Comparison of ENCODE assay signal across 8 cellular contexts in the genomic region with DNA sequence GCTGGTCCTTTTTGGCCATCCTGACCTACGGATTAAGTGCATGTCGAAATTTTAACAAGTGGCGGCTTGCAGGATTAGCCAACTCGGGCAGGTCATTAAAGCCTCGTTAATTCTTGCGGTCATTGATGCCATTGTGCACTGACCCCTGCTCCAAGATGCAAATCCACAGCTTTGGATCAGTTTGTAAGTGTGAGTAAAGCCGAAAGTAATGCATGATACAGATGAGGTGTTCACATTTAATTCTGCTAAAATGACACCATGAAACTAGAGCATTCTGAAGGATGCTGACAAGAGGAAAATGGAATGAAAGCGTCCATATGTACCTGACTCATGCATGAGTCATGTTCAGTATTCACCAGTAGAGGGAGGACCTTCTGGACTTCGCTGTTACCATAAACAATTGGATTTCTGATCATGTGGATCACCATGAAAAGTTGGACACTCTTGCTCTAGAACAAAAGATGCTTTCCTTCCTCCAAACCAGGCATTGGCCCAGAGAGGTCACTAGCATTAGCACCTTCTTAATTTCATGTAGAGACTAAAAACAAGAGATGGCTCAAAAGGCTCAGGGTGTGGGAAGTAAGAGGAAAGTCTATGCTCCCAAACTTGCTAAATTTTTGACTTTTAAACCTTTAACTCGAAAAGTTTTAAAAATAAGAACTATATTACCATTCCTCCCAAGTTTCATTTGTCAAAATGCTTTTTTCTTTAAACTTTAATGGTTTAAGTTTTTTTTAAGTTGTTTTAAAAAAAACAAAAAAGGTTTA. TPM values are rescaled to one million over a fixed set of nuclear protein-coding genes. Genes with fewer than 3 reads are reported as not detected.
DNase-seq lines count a peak whose midpoint lies in the region; ATAC-seq and TF ChIP-seq lines count a peak whose summit lies in the region.

No MANE protein-coding gene starts in this region.

- no peak overlapping the region for H2BK120ac ChIP-seq in mesenchymal stem cell (ENCODE audit: low read depth, low read length)

- H3K9ac ChIP-seq in MM.1S (ENCODE audit: low read length) (no peak overlapping the region), mesenchymal stem cell (ENCODE audit: low read length) (no peak overlapping the region)

- H2AK5ac ChIP-seq in mesenchymal stem cell (ENCODE audit: low read length, severe bottlenecking), result peak overlapping the region; percentile 16

- no peak overlapping the region for H4K8ac ChIP-seq in mesenchymal stem cell (ENCODE audit: low read length)

- no peaks in the 10 kb centered on the region for H3F3A ChIP-seq in MM.1S (ENCODE audit: insufficient read depth, low read length)

- DNase-seq in NCI-H510A treated with DMSO at 0.1 percent for 48 hours (lab: John Stamatoyannopoulos, UW) (peak; percentile 1), NCI-H510A (lab: John Stamatoyannopoulos, UW) (no peak), MM.1S (no peak), caudate nucleus (lab: John Stamatoyannopoulos, UW) (peak in 5 of 61 donors; percentile 15 to 22 (median 16)), mesenchymal stem cell (peak; percentile 92)

- no peak overlapping the region for H3K4ac ChIP-seq in mesenchymal stem cell (ENCODE audit: low read depth in 1 of 2, low read length in 2 of 2)

- H4K91ac ChIP-seq in mesenchymal stem cell (ENCODE audit: low read length), result no peak overlapping the region

- H2AFZ ChIP-seq in MM.1S (ENCODE audit: low read length) (no peak overlapping the region), mesenchymal stem cell (ENCODE audit: low read depth, low read length) (no peak overlapping the region)

- ATAC-seq in GM21786 (IDR thresholded peaks at IDR 0.05; ENCODE audit: unreplicated experiment) (no peak), GM18511 (IDR thresholded peaks at IDR 0.05; ENCODE audit: unreplicated experiment) (no peak), GM18519 (IDR thresholded peaks at IDR 0.05; ENCODE audit: low FRiP score, unreplicated experiment) (no peak)

- no peak overlapping the region for H2BK15ac ChIP-seq in mesenchymal stem cell (ENCODE audit: low read depth, poor library complexity, severe bottlenecking)

- H3K4me3 ChIP-seq in MM.1S (ENCODE audit: low read length), result no peak overlapping the region
- H3K4me3 ChIP-seq in mesenchymal stem cell (ENCODE audit: insufficient read depth in 1 of 2, low read depth in 1 of 2, low read length in 2 of 2), result no peak overlapping the region

- H3K23ac ChIP-seq in mesenchymal stem cell (ENCODE audit: low read length in 2 of 2), result no peak overlapping the region

- no peak overlapping the region for H3K14ac ChIP-seq in mesenchymal stem cell (ENCODE audit: low read length in 2 of 2)

- H2BK12ac ChIP-seq in mesenchymal stem cell (ENCODE audit: low read length in 2 of 2), result no peak overlapping the region

- H3K79me1 ChIP-seq in mesenchymal stem cell (replicated peaks; ENCODE audit: low read length, poor library complexity, severe bottlenecking), result no peaks in the 10 kb centered on the region

- H3K4me1 ChIP-seq in MM.1S (ENCODE audit: low read length), result no peaks in the 10 kb centered on the region
- H3K4me1 ChIP-seq in mesenchymal stem cell (ENCODE audit: control insufficient read depth, insufficient read depth, low read depth, low read length), result peaks cover 7% of the 10 kb centered on the region

- no peaks in the 10 kb centered on the region for H4K20me1 ChIP-seq in MM.1S (ENCODE audit: insufficient read depth, low read length)

- H3K9me3 ChIP-seq in MM.1S (replicated peaks; ENCODE audit: insufficient read depth, low read length) (no peaks in the 10 kb centered on the region), mesenchymal stem cell (ENCODE audit: control insufficient read depth, low read length) (no peaks in the 10 kb centered on the region)

- H3K4me2 ChIP-seq in MM.1S (ENCODE audit: low read depth, low read length), result no peak overlapping the region
- no peak overlapping the region for H3K4me2 ChIP-seq in mesenchymal stem cell (ENCODE audit: low read length, poor library complexity, severe bottlenecking)

- no peaks in the 10 kb centered on the region for H3K79me2 ChIP-seq in MM.1S (ENCODE audit: low read length)

- H3K36me3 ChIP-seq in MM.1S (replicated peaks; ENCODE audit: insufficient read depth, low read length) (no peaks in the 10 kb centered on the region), mesenchymal stem cell (ENCODE audit: control insufficient read depth in 1 of 2, insufficient read depth in 2 of 2, low read depth in 1 of 2, low read length in 2 of 2) (no peaks in the 10 kb centered on the region)

- peaks cover 3% of the 10 kb centered on the region; the same call in 1 of the 2 replicates for H3K27me3 ChIP-seq in MM.1S (replicated peaks; ENCODE audit: insufficient read depth, low read length)
- H3K27me3 ChIP-seq in mesenchymal stem cell (ENCODE audit: control insufficient read depth in 1 of 2, insufficient read depth in 1 of 2, low read length in 2 of 2), result peaks cover 0 to 15% of the 10 kb centered on the region in 2 experiments

- TF ChIP-seq CTCF in MM.1S (IDR thresholded peaks at IDR 0.05; ENCODE audit: low read length), result peak; percentile 62

- H3K9me2 ChIP-seq in MM.1S (replicated peaks; ENCODE audit: insufficient read depth, low read length), result no peaks in the 10 kb centered on the region

- H2BK5ac ChIP-seq in mesenchymal stem cell (ENCODE audit: low read depth, low read length, poor library complexity, severe bottlenecking), result no peak overlapping the region

- no peak overlapping the region for H3K27ac ChIP-seq in MM.1S (ENCODE audit: low read length)
- H3K27ac ChIP-seq in caudate nucleus (ENCODE audit: low read depth, low read length), result peak overlapping the region; percentile 46
- H3K27ac ChIP-seq in mesenchymal stem cell (ENCODE audit: low read length, poor library complexity, severe bottlenecking), result peak overlapping the region; percentile 42

- 25% methylated on average over 9 of the region's 10 CpGs for WGBS in mesenchymal stem cell

- H3K18ac ChIP-seq in mesenchymal stem cell (ENCODE audit: low read depth in 1 of 2, low read length in 2 of 2), result no peak overlapping the region

RNA-seq across cellular contexts. Expression of a gene that starts 48.0 kb away (rescaled TPM):
- not detected for polyA plus RNA-seq in mesenchymal stem cell (2013, experiment 1 of 2)
- polyA plus RNA-seq in mesenchymal stem cell (2013, experiment 2 of 2), result not detected

RNA-seq across cellular contexts. Expression of a gene that starts 54.1 kb away (rescaled TPM):
- not detected for polyA plus RNA-seq in mesenchymal stem cell (2013, experiment 1 of 2)
- polyA plus RNA-seq in mesenchymal stem cell (2013, experiment 2 of 2), result not detected

RNA-seq across cellular contexts. Expression of a gene that starts 56.3 kb away (rescaled TPM):
- 0.40 TPM for polyA plus RNA-seq in mesenchymal stem cell (2013, experiment 1 of 2)
- 0.68 TPM for polyA plus RNA-seq in mesenchymal stem cell (2013, experiment 2 of 2)

Comparison
In these comparisons a context has a peak if more than half of its experiments do, and no peak if none do; other contexts are left out.
1. DNase-seq: peak in NCI-H510A treated with DMSO at 0.1 percent for 48 hours (single experiment) and mesenchymal stem cell (single experiment); none in NCI-H510A (single experiment) and MM.1S (single experiment).